27 cellular contexts compared by ENCODE assay signal in genomic region chr12:4985820-4986219, GRCh38. TPM values are rescaled to one million over a fixed set of nuclear protein-coding genes. Genes with fewer than 3 reads are reported as not detected.
DNase-seq lines count a peak whose midpoint lies in the region; ATAC-seq and TF ChIP-seq lines count a peak whose summit lies in the region.
"Had no signal": no experiment of that assay in that cellular context is flagged by ENCODE, and none has a peak within 500 bp of the region (broad histone marks: within the 10 kb centered on the region; RNA-seq: fewer than 3 reads in every experiment).

No MANE protein-coding gene starts in this region.

- H4K20me1 ChIP-seq in neural cell (ENCODE audit: insufficient read depth): no peaks in the 10 kb centered on the region

- H3K4me2 ChIP-seq in neural cell (ENCODE audit: low read length): no peak overlapping the region
- H3K4me2 ChIP-seq: PC-9 had no signal

- H2AFZ ChIP-seq in neural cell (ENCODE audit: low read depth, low read length): no peak overlapping the region
- H2AFZ ChIP-seq: PC-9 had no signal

- no peak for TF ChIP-seq CTCF in neural cell (IDR thresholded peaks at IDR 0.05; ENCODE audit: poor library complexity, severe bottlenecking)
- no peak for TF ChIP-seq CTCF in esophagus muscularis mucosa (IDR thresholded peaks at IDR 0.05)

- no peak overlapping the region for H3K4me3 ChIP-seq in neural cell (ENCODE audit: low read length)
- no peak overlapping the region for H3K4me3 ChIP-seq in esophagus muscularis mucosa
- H3K4me3 ChIP-seq: PC-9, SK-N-MC had no signal

- peak overlapping the region; percentile 59 for H3K9ac ChIP-seq in neural cell (ENCODE audit: low read length)

- no peaks in the 10 kb centered on the region for H3F3A ChIP-seq in neural cell (ENCODE audit: insufficient read depth, low read length, poor library complexity, severe bottlenecking)

- ATAC-seq in HG02798 (IDR thresholded peaks at IDR 0.05; ENCODE audit: poor library complexity, unreplicated experiment): peak; percentile 40
- ATAC-seq: HCT116, T-helper 17 cell had no signal

- DNase-seq in CD1c-positive myeloid dendritic cell (ENCODE audit: extremely low spot score) (peak; percentile 34), NOMO-1 treated with dmso at 0.1 percent for 144 hours (lab: John Stamatoyannopoulos, UW; ENCODE audit: unreplicated experiment) (peak; percentile 35), SHP77 treated with DMSO at 0.1 percent for 48 hours (lab: John Stamatoyannopoulos, UW) (no peak), esophagus muscularis mucosa (ENCODE audit: extremely low spot score) (no peak)
- DNase-seq in activated naive CD4-positive, alpha-beta T cell (lab: John Stamatoyannopoulos, UW): no peak
- DNase-seq in activated CD4-positive, CD25-positive, alpha-beta regulatory T cell treated with anti-CD3 and anti-CD28 coated beads, Interleukin-2, amount 50 U/mL, for 72 hours: no peak
- DNase-seq: AML-193, C1 segment of cervical spinal cord, EL, GF-D8, NCI-H1105, NCI-H146, NCI-H226, NCI-H524, NCI-H82, PC-9, RPMI8226, SHP77, SW 1271, T-helper 17 cell had no signal

- WGBS in esophagus muscularis mucosa: 76% methylated on average over 6 of the region's 6 CpGs

- H3K36me3 ChIP-seq in neural cell (ENCODE audit: insufficient read depth, low read length) (no peaks in the 10 kb centered on the region), esophagus muscularis mucosa (no peaks in the 10 kb centered on the region)

- no peak for TF ChIP-seq RAD21 in neural cell (conservative IDR thresholded peaks at IDR 0.05)

- no peaks in the 10 kb centered on the region for H3K4me1 ChIP-seq in esophagus muscularis mucosa

- no peaks in the 10 kb centered on the region for H3K79me2 ChIP-seq in neural cell (replicated peaks; ENCODE audit: insufficient read depth, low read length)

- no peak for TF ChIP-seq EP300 in neural cell (conservative IDR thresholded peaks at IDR 0.05; ENCODE audit: poor library complexity, severe bottlenecking)
- TF ChIP-seq EP300 in esophagus muscularis mucosa (IDR thresholded peaks at IDR 0.05): no peak

- no peaks in the 10 kb centered on the region for H3K27me3 ChIP-seq in neural cell (ENCODE audit: insufficient read depth, low read depth, low read length)
- H3K27me3 ChIP-seq in esophagus muscularis mucosa: peaks cover 0 to 50% (median 0%) of the 10 kb centered on the region in 4 donors

- H3K9me3 ChIP-seq in neural cell (ENCODE audit: low read length): no peaks in the 10 kb centered on the region
- H3K9me3 ChIP-seq in esophagus muscularis mucosa: no peaks in the 10 kb centered on the region

- TF ChIP-seq POLR2A in esophagus muscularis mucosa (IDR thresholded peaks at IDR 0.05; ENCODE audit: low read depth): no peak

- no peaks in the 10 kb centered on the region for H3K9me2 ChIP-seq in neural cell (ENCODE audit: insufficient read depth, low read length)

- peak overlapping the region; percentile 87 for H3K27ac ChIP-seq in neural cell (ENCODE audit: low read length)
- H3K27ac ChIP-seq in esophagus muscularis mucosa (replicated peaks in 1 of 4): no peak overlapping the region
- H3K27ac ChIP-seq: PC-9, SK-N-MC had no signal

- intact Hi-C loops in esophagus muscularis mucosa (cut with DNase I): no loop called here

TF ChIP-seq in neural cell, 6 proteins besides CTCF, POLR2A, EP300 and RAD21:
- TF ChIP-seq POLR2AphosphoS5 (IDR thresholded peaks at IDR 0.05): no peak
- no peak for TF ChIP-seq TAF1 (IDR thresholded peaks at IDR 0.05; ENCODE audit: low read depth)
- no peak for TF ChIP-seq SMC3 (conservative IDR thresholded peaks at IDR 0.05; ENCODE audit: poor library complexity)
- no peak for TF ChIP-seq REST (IDR thresholded peaks at IDR 0.05; ENCODE audit: borderline replicate concordance)
- no peak for TF ChIP-seq EZH2 (IDR thresholded peaks at IDR 0.05; ENCODE audit: borderline replicate concordance, insufficient read depth, low read length, poor library complexity, severe bottlenecking)
- no peak for TF ChIP-seq MXI1 (conservative IDR thresholded peaks at IDR 0.05; ENCODE audit: poor library complexity, severe bottlenecking)
TF ChIP-seq in neural cell: peak in this region for 0.

RNA-seq across cellular contexts. Expression of gene KCNA5, which starts 57.9 kb away (rescaled TPM):
- 7.5 and 8.6 TPM in 2 replicates for polyA plus RNA-seq in neural cell
- polyA minus RNA-seq in neural cell: 11.2 and 17.8 TPM in 2 replicates
- 1 to 10 TPM; 1.2 to 5.9 (median 2.2) TPM for total RNA-seq in esophagus muscularis mucosa
- total RNA-seq: A172, PC-9, T-helper 17 cell had no signal
- polyA plus RNA-seq: AG04450, IgD-negative memory B cell had no signal

Comparison
In these comparisons a context has a peak if more than half of its experiments do, and no peak if none do; other contexts are left out.
1. DNase-seq: peak in CD1c-positive myeloid dendritic cell (single experiment) and NOMO-1 treated with dmso at 0.1 percent for 144 hours (single experiment); none in SHP77 treated with DMSO at 0.1 percent for 48 hours (single experiment), activated naive CD4-positive, alpha-beta T cell (0 of 4), esophagus muscularis mucosa (single experiment) and activated CD4-positive, CD25-positive, alpha-beta regulatory T cell treated with anti-CD3 and anti-CD28 coated beads, Interleukin-2, amount 50 U/mL, for 72 hours (single experiment).